In the genomic region with DNA sequence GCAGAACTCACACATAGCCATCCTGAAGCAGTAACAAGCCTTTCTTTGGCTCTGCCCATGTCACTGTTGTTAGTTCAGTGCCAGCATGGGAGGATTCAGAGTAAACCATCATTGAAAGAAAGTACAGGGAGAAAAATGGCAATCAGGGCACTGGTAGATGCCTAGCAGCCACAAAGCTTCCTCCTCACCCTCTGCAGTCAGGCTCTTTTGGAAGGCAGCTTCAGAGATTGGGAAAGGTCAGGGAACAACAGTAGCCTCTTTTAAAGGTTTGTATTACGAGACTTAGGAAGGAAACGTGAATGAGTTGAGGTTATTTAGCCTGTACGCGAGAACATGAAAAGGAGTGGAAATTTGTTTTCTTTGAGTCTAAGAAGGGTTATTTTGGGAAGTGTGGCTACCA, we compare ENCODE assay signal across 16 cellular contexts. TPM values are rescaled to one million over a fixed set of nuclear protein-coding genes. Genes with fewer than 3 reads are reported as not detected.
DNase-seq lines count a peak whose midpoint lies in the region; ATAC-seq, FAIRE-seq and TF ChIP-seq lines count a peak whose summit lies in the region.
"Had no signal": no experiment of that assay in that cellular context is flagged by ENCODE, and none has a peak within 500 bp of the region (broad histone marks: within the 10 kb centered on the region; RNA-seq: fewer than 3 reads in every experiment).

No MANE protein-coding gene starts in this region.

- H3K4me2 ChIP-seq in HCT116 (ENCODE audit: low read length), result peak overlapping the region; percentile 10; the same call in 1 of the 2 replicates
- peak overlapping the region; percentile 30 for H3K4me2 ChIP-seq in skeletal muscle satellite cell (ENCODE audit: low read length)

- H3K79me2 ChIP-seq in HCT116 (ENCODE audit: insufficient read depth, low read length), result no peaks in the 10 kb centered on the region

- CTCF ChIA-PET in HCT116 (lab: Charles Lee), result no interaction called here

- H3K27ac ChIP-seq in HCT116 (ENCODE audit: low read depth, low read length), result no peak overlapping the region
- H3K27ac ChIP-seq in heart right ventricle, result peak overlapping the region in 9 of 10 donors; percentile 38 to 72 (median 63)
- no peak overlapping the region for H3K27ac ChIP-seq in Peyer's patch
- H3K27ac ChIP-seq: body of pancreas had no signal

- no peak overlapping the region for H3K4me3 ChIP-seq in HCT116 (replicated peaks in 1 of 2; ENCODE audit: low read depth in 1 of 2, low read length in 2 of 2)
- no peak overlapping the region for H3K4me3 ChIP-seq in heart right ventricle
- no peak overlapping the region for H3K4me3 ChIP-seq in skeletal muscle satellite cell (ENCODE audit: low read length)
- H3K4me3 ChIP-seq in Peyer's patch, result no peak overlapping the region
- H3K4me3 ChIP-seq: body of pancreas had no signal

- no peaks in the 10 kb centered on the region for H3K9me3 ChIP-seq in HCT116 (ENCODE audit: control insufficient read depth in 1 of 2, insufficient read depth in 1 of 2, low read depth in 1 of 2, low read length in 2 of 2)
- no peaks in the 10 kb centered on the region for H3K9me3 ChIP-seq in heart right ventricle
- H3K9me3 ChIP-seq in skeletal muscle satellite cell (replicated peaks; ENCODE audit: low read length), result no peaks in the 10 kb centered on the region
- no peaks in the 10 kb centered on the region for H3K9me3 ChIP-seq in Peyer's patch
- H3K9me3 ChIP-seq: body of pancreas had no signal

- peaks cover 3 to 12% of the 10 kb centered on the region in 2 experiments; a peak in 2 of 4 replicates for H3K4me1 ChIP-seq in HCT116 (ENCODE audit: control insufficient read depth in 1 of 2, insufficient read depth in 2 of 2, low read length in 2 of 2)
- peaks cover 7 to 32% (median 20%) of the 10 kb centered on the region in 9 donors for H3K4me1 ChIP-seq in heart right ventricle
- peaks cover 20% of the 10 kb centered on the region for H3K4me1 ChIP-seq in skeletal muscle satellite cell (ENCODE audit: control insufficient read depth, insufficient read depth, low read length)
- H3K4me1 ChIP-seq in Peyer's patch, result peaks cover 0 to 10% (median 0%) of the 10 kb centered on the region in 4 donors
- H3K4me1 ChIP-seq: body of pancreas had no signal

- H3K27ac Mint-ChIP-seq in brain, result peak overlapping the region in 4 of 5 experiments; percentile 1 to 87 (median 64)

- RAD21 ChIA-PET in HCT116 (lab: Charles Lee; ENCODE audit: low non-redundant PET in 1 of 2, low total read pairs in 2 of 2, uncharacterized antibody in 2 of 2, unreplicated experiment in 2 of 2), result no interaction called here

- H3K27me3 ChIP-seq in HCT116 (ENCODE audit: insufficient read depth, low read length), result no peaks in the 10 kb centered on the region
- H3K27me3 ChIP-seq in heart right ventricle, result no peaks in the 10 kb centered on the region
- no peaks in the 10 kb centered on the region for H3K27me3 ChIP-seq in skeletal muscle satellite cell (ENCODE audit: control insufficient read depth, insufficient read depth, low read length)
- no peaks in the 10 kb centered on the region for H3K27me3 ChIP-seq in Peyer's patch
- H3K27me3 ChIP-seq: body of pancreas had no signal

- peaks cover 7% of the 10 kb centered on the region for H3K36me3 Mint-ChIP-seq in brain

- peaks cover 21% of the 10 kb centered on the region for H3K4me1 Mint-ChIP-seq in brain

- POLR2A ChIA-PET in HCT116 (lab: Charles Lee), result no interaction called here

- no TSS peak for BruUV-seq in HCT116 (replicated peaks; lab: Mats Ljungman, UMichigan)

- no peak for ATAC-seq in HCT116
- ATAC-seq in heart right ventricle, result peak in 6 of 8 donors; percentile 19 to 73 (median 39)
- no peak for ATAC-seq in GM18868 (IDR thresholded peaks at IDR 0.05; ENCODE audit: unreplicated experiment)
- ATAC-seq: body of pancreas had no signal

- TF ChIP-seq POLR2A in HCT116 (IDR thresholded peaks at IDR 0.05; ENCODE audit: borderline replicate concordance, extremely low read depth, insufficient read depth, insufficient read length) (no peak), Peyer's patch (IDR thresholded peaks at IDR 0.05) (no peak), H54 (IDR thresholded peaks at IDR 0.05; ENCODE audit: low read depth, low read length) (no peak)

- no peaks in the 10 kb centered on the region for H3K9me3 Mint-ChIP-seq in brain

- H2AFZ ChIP-seq in HCT116 (ENCODE audit: low read depth, low read length, poor library complexity, severe bottlenecking), result no peak overlapping the region

- TF ChIP-seq CTCF in HCT116 (IDR thresholded peaks at IDR 0.05 in 2 of 3, conservative IDR thresholded peaks at IDR 0.05 in 1 of 3; ENCODE audit: borderline replicate concordance in 1 of 3, insufficient read depth in 1 of 3, low read depth in 2 of 3, low read length in 2 of 3) (no peak), brain (conservative IDR thresholded peaks at IDR 0.05) (no peak), heart right ventricle (IDR thresholded peaks at IDR 0.05) (no peak), Peyer's patch (IDR thresholded peaks at IDR 0.05) (no peak)

- TF ChIP-seq RAD21 in HCT116 (IDR thresholded peaks at IDR 0.05; ENCODE audit: low read depth), result no peak

- peak overlapping the region in 1 of 5 experiments; percentile 39 for H3K4me3 Mint-ChIP-seq in brain

- H4K20me1 ChIP-seq in HCT116 (ENCODE audit: insufficient read depth), result no peaks in the 10 kb centered on the region

- H3K9ac ChIP-seq in HCT116 (ENCODE audit: low read length) (no peak overlapping the region), skeletal muscle satellite cell (ENCODE audit: low read depth, low read length) (no peak overlapping the region)

- intact Hi-C loops in HCT116 (cut with micrococcal nuclease) (no loop called here), heart right ventricle (cut with DNase I) (no loop called here)

- H3K27me3 Mint-ChIP-seq in brain, result no peaks in the 10 kb centered on the region

- H3K9me2 ChIP-seq in HCT116 (ENCODE audit: insufficient read depth), result no peaks in the 10 kb centered on the region

- no peak for FAIRE-seq in H54 (lab: Jason Lieb, UNC)

- DNase-seq in HCT116 (ENCODE audit: low read depth, low spot score) (no peak), heart right ventricle (no peak), Peyer's patch (no peak), H54 (ENCODE audit: insufficient read length, low spot score) (no peak), NCI-H2171 (lab: John Stamatoyannopoulos, UW) (no peak)
- DNase-seq: activated CD4-positive, alpha-beta T cell treated with anti-CD3 and anti-CD28 coated beads for 4 hours; activated naive CD4-positive, alpha-beta T cell treated with Interleukin-2 at 50 U/mL for 16 hours; MM.1S; NCI-H2029; NCI-H69; OCI-M1; trophoblast cell had no signal

- H3K36me3 ChIP-seq in HCT116 (ENCODE audit: control insufficient read depth in 1 of 2, insufficient read depth in 2 of 2, low read length in 2 of 2) (no peaks in the 10 kb centered on the region), heart right ventricle (peaks cover 0 to 16% (median 0%) of the 10 kb centered on the region in 9 donors), skeletal muscle satellite cell (ENCODE audit: insufficient read depth, low read length) (no peaks in the 10 kb centered on the region), Peyer's patch (no peaks in the 10 kb centered on the region)

- WGBS in heart right ventricle, 2 donors, result 53 to 55% methylated on average over 4 of the region's 4 CpGs

TF ChIP-seq in HCT116, 20 proteins besides CTCF, POLR2A, EP300 and RAD21 (continues in another document):
- no peak for TF ChIP-seq POLR2AphosphoS5 (IDR thresholded peaks at IDR 0.05; ENCODE audit: low read depth, low read length)
- TF ChIP-seq ZFX (IDR thresholded peaks at IDR 0.05), result no peak
- no peak for TF ChIP-seq REST (IDR thresholded peaks at IDR 0.05; ENCODE audit: low read depth)
- TF ChIP-seq ZNF274 (IDR thresholded peaks at IDR 0.05; ENCODE audit: low read depth, low read length), result no peak
- TF ChIP-seq YY1 (IDR thresholded peaks at IDR 0.05; ENCODE audit: extremely low read depth, insufficient replicate concordance, low read depth, low read length), result no peak
- TF ChIP-seq SP1 (IDR thresholded peaks at IDR 0.05; ENCODE audit: low read depth), result no peak

RNA-seq across cellular contexts. Expression of gene ZNF76, which starts 15.9 kb away (rescaled TPM):
- total RNA-seq in HCT116 (2021; ENCODE audit: unreplicated experiment), result 47.5 TPM
- 40.7 and 42.9 TPM in 2 replicates for polyA plus RNA-seq in HCT116 (2012)
- polyA plus RNA-seq in brain (ENCODE audit: insufficient read depth, low read depth, low replicate concordance), result 43.0 TPM
- 10 to 100 TPM; 29.8 to 48.9 (median 37.8) TPM for total RNA-seq in heart right ventricle
- 10 to 100 TPM; 17.9 to 67.1 TPM for polyA plus RNA-seq in heart right ventricle
- total RNA-seq in skeletal muscle satellite cell (2012; rRNA removed), result 16.2 and 18.3 TPM in 2 replicates
- total RNA-seq in Peyer's patch, result 100 to 1,000 TPM in 1 of 4 donors, 10 to 100 TPM in 3; 26.3 to 182 (median 54.8) TPM

RNA-seq across cellular contexts. Expression of gene DEF6, which starts 22.2 kb away (rescaled TPM):
- total RNA-seq in HCT116 (2021; ENCODE audit: unreplicated experiment) (40.4 TPM), heart right ventricle (1 to 10 TPM in 4 of 10 donors, under 1 TPM in 6; 0.62 to 8.8 (median 0.94) TPM), Peyer's patch (10 to 100 TPM; 11.0 to 85.8 (median 21.5) TPM)
- 43.4 and 50.8 TPM in 2 replicates for polyA plus RNA-seq in HCT116 (2012)
- polyA plus RNA-seq in brain (ENCODE audit: insufficient read depth, low read depth, low replicate concordance) (4.7 TPM), heart right ventricle (1 to 10 TPM; 1.7 to 2.7 TPM)
- not detected in 2 replicates for total RNA-seq in skeletal muscle satellite cell (2012; rRNA removed)

Comparison
In these comparisons a context has a peak if more than half of its experiments do, and no peak if none do; other contexts are left out.
1. ATAC-seq: peak in heart right ventricle (6 of 8); none in HCT116 (single experiment) and GM18868 (single experiment).
2. H3K27ac ChIP-seq: peak in heart right ventricle (9 of 10); none in HCT116 (single experiment) and Peyer's patch (0 of 4).